9 cellular contexts compared by ENCODE assay signal in genomic region chr1:121518726-121519041, GRCh38.
A peak's percentile ranks its signal among the peaks of the same experiment; 100 is the strongest.
DNase-seq lines count a peak whose midpoint lies in the region; ATAC-seq and TF ChIP-seq lines count a peak whose summit lies in the region.
"Had no signal": no experiment of that assay in that cellular context is flagged by ENCODE, and none has a peak within 500 bp of the region (broad histone marks: within the 10 kb centered on the region; RNA-seq: fewer than 3 reads in every experiment).

No MANE protein-coding gene starts in this region.

- H3K9me3 ChIP-seq in cardiac muscle cell (ENCODE audit: low read depth) (no peaks in the 10 kb centered on the region), upper lobe of left lung (peaks cover 0 to 1% (median 0%) of the 10 kb centered on the region in 4 donors)

- no peaks in the 10 kb centered on the region for H3K36me3 ChIP-seq in cardiac muscle cell
- H3K36me3 ChIP-seq in upper lobe of left lung: no peaks in the 10 kb centered on the region

- no peak for TF ChIP-seq POLR2A in upper lobe of left lung (IDR thresholded peaks at IDR 0.05)

- H3K9me3 Mint-ChIP-seq in brain (peaks cover 0 to 6% (median 0%) of the 10 kb centered on the region in 5 experiments), memory B cell (no peaks in the 10 kb centered on the region)

- H3K4me1 Mint-ChIP-seq in brain: peaks cover 27% of the 10 kb centered on the region
- H3K4me1 Mint-ChIP-seq in memory B cell: peaks cover 30% of the 10 kb centered on the region

- no peaks in the 10 kb centered on the region for H3K36me3 Mint-ChIP-seq in brain
- no peaks in the 10 kb centered on the region for H3K36me3 Mint-ChIP-seq in memory B cell

- WGBS in upper lobe of left lung, 2 donors: 30 to 38% methylated on average over 8 of the region's 8 CpGs

- H3K4me3 Mint-ChIP-seq in brain (peak overlapping the region; percentile 85 to 89 (median 88)), memory B cell (peak overlapping the region; percentile 94)

- no peak overlapping the region for H3K27ac ChIP-seq in cardiac muscle cell
- H3K27ac ChIP-seq in upper lobe of left lung: peak overlapping the region in 2 of 4 donors; percentile 69 to 72

- TF ChIP-seq CTCF in cardiac muscle cell (IDR thresholded peaks at IDR 0.05; ENCODE audit: low read depth, low read length) (no peak), brain (conservative IDR thresholded peaks at IDR 0.05) (no peak), upper lobe of left lung (IDR thresholded peaks at IDR 0.05) (no peak)

- intact Hi-C loops in Right ventricle myocardium superior (cut with DNase I): no loop called here

- TF ChIP-seq EP300 in upper lobe of left lung (IDR thresholded peaks at IDR 0.05): no peak

- peaks cover 4% of the 10 kb centered on the region for H3K27me3 Mint-ChIP-seq in brain
- no peaks in the 10 kb centered on the region for H3K27me3 Mint-ChIP-seq in memory B cell

- H3K27me3 ChIP-seq in cardiac muscle cell: peaks cover 3% of the 10 kb centered on the region
- peaks cover 0 to 9% (median 6%) of the 10 kb centered on the region in 4 donors for H3K27me3 ChIP-seq in upper lobe of left lung

- DNase-seq in cardiac muscle cell (ENCODE audit: low read depth in 1 of 2, low spot score in 1 of 2) (no peak), Right ventricle myocardium superior (no peak), memory B cell (ENCODE audit: low spot score in 2 of 2) (no peak), upper lobe of left lung (no peak), NCI-H2081 (lab: John Stamatoyannopoulos, UW) (no peak), DMS153 (lab: John Stamatoyannopoulos, UW) (no peak)
- DNase-seq: NCI-H187 treated with DMSO at 0.1 percent for 48 hours had no signal

- H3K4me1 ChIP-seq in cardiac muscle cell (ENCODE audit: low read depth): no peaks in the 10 kb centered on the region
- peaks cover 6 to 20% (median 9%) of the 10 kb centered on the region in 4 donors for H3K4me1 ChIP-seq in upper lobe of left lung

- peak overlapping the region; percentile 81 for H3K4me3 ChIP-seq in cardiac muscle cell
- H3K4me3 ChIP-seq in upper lobe of left lung: peak overlapping the region in 3 of 4 donors; percentile 50 to 61 (median 55)

- H3K27ac Mint-ChIP-seq in brain (peak overlapping the region in 3 of 5 experiments; percentile 46 to 85 (median 84)), memory B cell (peak overlapping the region; percentile 92)

- ATAC-seq in Right ventricle myocardium superior (ENCODE audit: poor library complexity) (no peak), memory B cell (ENCODE audit: low read depth) (no peak), upper lobe of left lung (ENCODE audit: low FRiP score in 2 of 2) (no peak), GM19455 (IDR thresholded peaks at IDR 0.05; ENCODE audit: unreplicated experiment) (no peak)
